ENCODE assay signal across 22 cellular contexts in the genomic region with DNA sequence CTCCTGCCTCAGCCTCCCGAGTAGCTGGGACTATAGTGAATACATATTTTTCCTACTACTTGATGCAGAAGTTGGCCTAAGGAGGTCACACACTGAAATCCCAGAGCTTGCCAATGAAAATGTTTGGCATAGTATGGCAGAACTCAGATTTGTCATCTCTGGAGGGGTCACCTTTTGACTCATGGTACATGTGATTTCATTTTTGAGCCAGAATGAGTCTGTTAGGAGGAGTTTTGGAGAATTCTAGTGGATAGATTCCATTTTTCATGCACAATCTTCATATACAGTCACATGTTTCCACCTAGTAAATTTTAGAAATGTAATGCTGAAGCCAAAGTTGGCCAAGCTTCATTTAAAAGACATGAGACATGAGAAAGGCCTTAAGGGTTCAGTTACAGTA.
"Had no signal": no experiment of that assay in that cellular context is flagged by ENCODE, and none has a peak within 500 bp of the region (broad histone marks: within the 10 kb centered on the region; RNA-seq: fewer than 3 reads in every experiment).

No MANE protein-coding gene starts in this region.

- ATAC-seq: activated CD8-positive, alpha-beta T cell treated with anti-CD3 and anti-CD28 coated beads for 36 hours; activated naive CD4-positive, alpha-beta T cell treated with anti-CD3 and anti-CD28 coated beads, Interleukin-2, amount 50 U/mL, for 72 hours; activated T-cell treated with anti-CD3 and anti-CD28 coated beads, Interleukin-2, amount 50 U/mL, for 4 hours; gastrocnemius medialis; heart left ventricle; left colon; stimulated activated effector memory CD8-positive, alpha-beta T cell treated with anti-CD3 and anti-CD28 coated beads, Interleukin-12 subunit alpha, Interleukin-12 subunit beta, amount 100 ng/mL, for 72 hours; WTC11 had no signal

- H3K27ac ChIP-seq: epithelial cell of prostate, gastrocnemius medialis, heart left ventricle, ovary, tibial nerve, uterus had no signal

- FAIRE-seq: TTC549 had no signal

- H3K27ac Mint-ChIP-seq: activated CD8-positive, alpha-beta T cell treated with anti-CD3 and anti-CD28 coated beads for 36 hours; activated naive CD4-positive, alpha-beta T cell treated with anti-CD3 and anti-CD28 coated beads, Interleukin-2, amount 50 U/mL, for 72 hours; stimulated activated effector memory CD8-positive, alpha-beta T cell treated with anti-CD3 and anti-CD28 coated beads, Interleukin-12 subunit alpha, Interleukin-12 subunit beta, amount 100 ng/mL, for 72 hours; WTC11 had no signal

- H3K9me3 Mint-ChIP-seq: activated CD8-positive, alpha-beta T cell treated with anti-CD3 and anti-CD28 coated beads for 36 hours; activated naive CD4-positive, alpha-beta T cell treated with anti-CD3 and anti-CD28 coated beads, Interleukin-2, amount 50 U/mL, for 72 hours; activated T-cell treated with anti-CD3 and anti-CD28 coated beads, Interleukin-2, amount 50 U/mL, for 4 hours; neural crest cell; stimulated activated effector memory CD8-positive, alpha-beta T cell treated with anti-CD3 and anti-CD28 coated beads, Interleukin-12 subunit alpha, Interleukin-12 subunit beta, amount 100 ng/mL, for 72 hours had no signal

- H3K4me1 ChIP-seq: gastrocnemius medialis, uterus had no signal

- H3K27me3 ChIP-seq: gastrocnemius medialis, heart left ventricle, ovary, tibial nerve, uterus had no signal

- H3K36me3 ChIP-seq: gastrocnemius medialis, heart left ventricle, ovary, tibial nerve, uterus had no signal

- H3K4me3 ChIP-seq: gastrocnemius medialis, heart left ventricle, lung, ovary, tibial nerve, uterus had no signal

- H3K36me3 Mint-ChIP-seq: activated naive CD4-positive, alpha-beta T cell treated with anti-CD3 and anti-CD28 coated beads, Interleukin-2, amount 50 U/mL, for 72 hours; stimulated activated effector memory CD8-positive, alpha-beta T cell treated with anti-CD3 and anti-CD28 coated beads, Interleukin-12 subunit alpha, Interleukin-12 subunit beta, amount 100 ng/mL, for 72 hours; WTC11 had no signal

- H3K9me3 ChIP-seq: gastrocnemius medialis, heart left ventricle, ovary, tibial nerve, uterus had no signal

- DNase-seq: activated CD4-positive, alpha-beta T cell treated with anti-CD3 and anti-CD28 coated beads for 4 hours; activated CD8-positive, alpha-beta T cell treated with anti-CD3 and anti-CD28 coated beads for 36 hours; activated effector memory CD4-positive, alpha-beta T cell treated with Interleukin-2 at 50 U/mL for 16 hours; activated T-cell treated with anti-CD3 and anti-CD28 coated beads, Interleukin-2, amount 50 U/mL, for 4 hours; amniotic stem cell; cerebellar nuclear complex; gastrocnemius medialis; heart left ventricle; left colon; midbrain; ovary; stimulated activated CD4-positive, alpha-beta T cell treated with anti-CD3 and anti-CD28 coated beads, Interleukin-12 subunit alpha, Interleukin-12 subunit beta, amount 100 ng/mL, for 4 hours; SW 1271; uterus had no signal

- H3K4me1 Mint-ChIP-seq: neural crest cell; stimulated activated effector memory CD8-positive, alpha-beta T cell treated with anti-CD3 and anti-CD28 coated beads, Interleukin-12 subunit alpha, Interleukin-12 subunit beta, amount 100 ng/mL, for 72 hours had no signal

- H3K4me3 Mint-ChIP-seq: activated CD8-positive, alpha-beta T cell treated with anti-CD3 and anti-CD28 coated beads for 36 hours; activated T-cell treated with anti-CD3 and anti-CD28 coated beads, Interleukin-2, amount 50 U/mL, for 4 hours; neural crest cell; stimulated activated effector memory CD8-positive, alpha-beta T cell treated with anti-CD3 and anti-CD28 coated beads, Interleukin-12 subunit alpha, Interleukin-12 subunit beta, amount 100 ng/mL, for 72 hours; WTC11 had no signal

- H3K27me3 Mint-ChIP-seq: activated CD8-positive, alpha-beta T cell treated with anti-CD3 and anti-CD28 coated beads for 36 hours had no signal
